9 cellular contexts compared by ENCODE assay signal in the genomic region with DNA sequence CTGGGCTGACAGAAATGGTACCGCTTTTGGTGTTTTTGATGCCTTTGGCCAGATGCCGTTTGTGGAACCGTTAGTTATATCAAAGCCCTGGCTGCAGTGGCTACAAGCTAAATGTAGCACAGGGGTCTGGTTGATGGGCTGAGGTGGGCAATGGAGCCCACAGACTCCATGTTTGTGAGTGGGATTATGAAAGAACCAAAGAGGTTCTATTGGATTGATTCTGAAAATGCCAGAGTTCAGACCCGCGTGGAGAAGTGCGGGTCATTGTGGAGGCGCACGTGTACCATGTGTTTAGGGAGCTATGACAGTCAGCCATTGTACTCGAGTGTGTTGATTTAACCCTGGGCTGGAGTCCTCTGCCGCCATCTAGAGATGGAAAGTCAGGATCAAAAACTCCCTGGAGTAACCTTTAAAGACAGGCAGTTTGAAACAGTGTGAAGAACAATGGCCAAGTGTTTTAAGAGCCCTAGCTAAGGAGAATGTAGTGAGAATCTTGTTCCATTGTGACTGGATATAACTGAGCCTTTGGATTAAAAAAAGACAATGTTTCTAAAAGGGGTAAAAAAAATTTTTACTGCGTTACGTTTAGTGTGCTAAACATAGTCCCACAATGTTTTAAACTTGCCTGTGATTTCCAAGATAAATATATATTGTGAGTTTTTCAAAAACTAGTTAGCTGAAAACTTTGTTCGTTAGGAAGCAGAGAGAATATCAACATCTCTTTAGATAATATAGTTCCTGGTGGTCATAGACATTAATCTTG. TPM values are rescaled to one million over a fixed set of nuclear protein-coding genes. Genes with fewer than 3 reads are reported as not detected.
DNase-seq lines count a peak whose midpoint lies in the region; ATAC-seq and TF ChIP-seq lines count a peak whose summit lies in the region.
"Had no signal": no experiment of that assay in that cellular context is flagged by ENCODE, and none has a peak within 500 bp of the region (broad histone marks: within the 10 kb centered on the region; RNA-seq: fewer than 3 reads in every experiment).

No MANE protein-coding gene starts in this region.

- H3K4me3 Mint-ChIP-seq in endodermal cell, result peak overlapping the region; percentile 38
- H3K4me3 Mint-ChIP-seq in immature natural killer cell, result no peak overlapping the region
- H3K4me3 Mint-ChIP-seq: activated naive CD4-positive, alpha-beta T cell treated with anti-CD3 and anti-CD28 coated beads, Interleukin-2, amount 50 U/mL, for 24 hours had no signal

- H3K36me3 Mint-ChIP-seq in endodermal cell (ENCODE audit: low read depth), result no peaks in the 10 kb centered on the region
- H3K36me3 Mint-ChIP-seq in immature natural killer cell, result no peaks in the 10 kb centered on the region
- H3K36me3 Mint-ChIP-seq: activated naive CD4-positive, alpha-beta T cell treated with anti-CD3 and anti-CD28 coated beads, Interleukin-2, amount 50 U/mL, for 24 hours had no signal

- H3K9me3 Mint-ChIP-seq in endodermal cell, result no peaks in the 10 kb centered on the region
- H3K9me3 Mint-ChIP-seq in immature natural killer cell, result no peaks in the 10 kb centered on the region
- H3K9me3 Mint-ChIP-seq: activated naive CD4-positive, alpha-beta T cell treated with anti-CD3 and anti-CD28 coated beads, Interleukin-2, amount 50 U/mL, for 24 hours had no signal

- no peaks in the 10 kb centered on the region for H3K4me1 ChIP-seq in endodermal cell (ENCODE audit: control insufficient read depth, insufficient read depth, low read length)
- H3K4me1 ChIP-seq in lung (ENCODE audit: control insufficient read depth in 2 of 2, insufficient read depth in 2 of 2, low read length in 2 of 2), result peaks cover 0 to 13% of the 10 kb centered on the region in 2 donors

- TF ChIP-seq CTCF in LNCAP (IDR thresholded peaks at IDR 0.05) (peak; percentile 70), endodermal cell (conservative IDR thresholded peaks at IDR 0.05) (peak; percentile 83), lung (IDR thresholded peaks at IDR 0.05; ENCODE audit: control extremely low read depth, extremely low read depth) (peak; percentile 21)

- H3K4me1 Mint-ChIP-seq in endodermal cell (peaks cover 7% of the 10 kb centered on the region), immature natural killer cell (peaks cover 6 to 7% of the 10 kb centered on the region in 2 donors)
- H3K4me1 Mint-ChIP-seq: activated naive CD4-positive, alpha-beta T cell treated with anti-CD3 and anti-CD28 coated beads, Interleukin-2, amount 50 U/mL, for 24 hours had no signal

- no peaks in the 10 kb centered on the region for H3K9me3 ChIP-seq in endodermal cell (ENCODE audit: control insufficient read depth, low read length)
- H3K9me3 ChIP-seq in lung (ENCODE audit: control insufficient read depth in 2 of 2, insufficient read depth in 1 of 2, low read length in 1 of 2), result no peaks in the 10 kb centered on the region

- ATAC-seq in lung (ENCODE audit: insufficient read depth, low FRiP score) (no peak), HG02610 (IDR thresholded peaks at IDR 0.05; ENCODE audit: unreplicated experiment) (no peak)

- DNase-seq in GM04503 (ENCODE audit: low read depth) (peak; percentile 6), RKO (ENCODE audit: low spot score) (peak; percentile 85), endodermal cell (peak; percentile 85), lung (ENCODE audit: low spot score) (no peak), immature natural killer cell (no peak)
- no peak for DNase-seq in activated CD4-positive, CD25-positive, alpha-beta regulatory T cell treated with anti-CD3 and anti-CD28 coated beads, Interleukin-2, amount 50 U/mL, for 72 hours

- WGBS in endodermal cell (ENCODE audit: insufficient coverage in 1 of 2, insufficient read length in 1 of 2), 2 experiments, result 42 to 46% methylated on average over 12 to 13 of the region's 13 CpGs
- 40 to 53% methylated on average over 13 of the region's 13 CpGs for WGBS in lung, 2 donors

- H3K27ac ChIP-seq in endodermal cell (ENCODE audit: low read depth, low read length) (no peak overlapping the region), lung (ENCODE audit: low read depth in 1 of 2, low read length in 1 of 2) (no peak overlapping the region)

- H3K4me3 ChIP-seq in endodermal cell (ENCODE audit: low read length), result no peak overlapping the region
- H3K4me3 ChIP-seq in lung, result no peak overlapping the region

- no peak overlapping the region for H3K9ac ChIP-seq in endodermal cell (ENCODE audit: extremely low read depth, low read length, poor library complexity, severe bottlenecking)

- H3K27ac Mint-ChIP-seq in endodermal cell, result peak overlapping the region; percentile 72
- H3K27ac Mint-ChIP-seq in immature natural killer cell, result no peak overlapping the region
- H3K27ac Mint-ChIP-seq: activated naive CD4-positive, alpha-beta T cell treated with anti-CD3 and anti-CD28 coated beads, Interleukin-2, amount 50 U/mL, for 24 hours had no signal

- no peaks in the 10 kb centered on the region for H3K36me3 ChIP-seq in endodermal cell (ENCODE audit: control insufficient read depth, insufficient read depth, low read length)
- no peaks in the 10 kb centered on the region for H3K36me3 ChIP-seq in lung (ENCODE audit: control insufficient read depth in 2 of 2, insufficient read depth in 2 of 2, low read length in 2 of 2)

- H3K27me3 Mint-ChIP-seq in endodermal cell (ENCODE audit: insufficient read depth), result no peaks in the 10 kb centered on the region
- no peaks in the 10 kb centered on the region for H3K27me3 Mint-ChIP-seq in immature natural killer cell (ENCODE audit: low read depth in 3 of 3)

- no peaks in the 10 kb centered on the region for H3K27me3 ChIP-seq in endodermal cell (ENCODE audit: control insufficient read depth, insufficient read depth, low read length, poor library complexity, severe bottlenecking)
- no peaks in the 10 kb centered on the region for H3K27me3 ChIP-seq in lung (ENCODE audit: control insufficient read depth, insufficient read depth)

RNA-seq across cellular contexts. Expression of a gene that starts 12.7 kb away (rescaled TPM):
- total RNA-seq in endodermal cell (under 1 TPM in 1 of 2 donors, not detected in 1; 0.92 TPM), lung (under 1 TPM in 1 of 2 donors, not detected in 1; 0.71 TPM)
- polyA plus RNA-seq in endodermal cell (2013, experiment 1 of 2), result 1.5 TPM
- polyA plus RNA-seq in endodermal cell (2013, experiment 2 of 2), result 0.75 TPM
- polyA plus RNA-seq in lung (under 1 TPM in 1 of 2 donors, not detected in 1; 0.13 TPM), immature natural killer cell (not detected)

RNA-seq across cellular contexts. Expression of a gene that starts 51.3 kb away (rescaled TPM):
- total RNA-seq in endodermal cell (not detected), lung (under 1 TPM in 1 of 2 donors, not detected in 1; 0.58 TPM)
- not detected for polyA plus RNA-seq in endodermal cell (2013, experiment 1 of 2)
- not detected for polyA plus RNA-seq in endodermal cell (2013, experiment 2 of 2)
- polyA plus RNA-seq in lung (1 to 10 TPM in 1 of 2 donors, under 1 TPM in 1; 0.10 to 1.6 TPM), immature natural killer cell (not detected)

Comparison
In these comparisons a context has a peak if more than half of its experiments do, and no peak if none do; other contexts are left out.
1. DNase-seq: peak in GM04503 (single experiment), RKO (single experiment) and endodermal cell (single experiment); none in lung (single experiment), activated CD4-positive, CD25-positive, alpha-beta regulatory T cell treated with anti-CD3 and anti-CD28 coated beads, Interleukin-2, amount 50 U/mL, for 72 hours (single experiment) and immature natural killer cell (0 of 3).
2. CTCF ChIP-seq: peak in every context shown above with its lines; median percentile 83 in endodermal cell; 70 in LNCAP; 21 in lung.